In genomic region chr3:119342176-119342575, GRCh38 we compare ENCODE assay signal across 16 cellular contexts. TPM values are rescaled to one million over a fixed set of nuclear protein-coding genes. Genes with fewer than 3 reads are reported as not detected.
DNase-seq lines count a peak whose midpoint lies in the region; ATAC-seq and TF ChIP-seq lines count a peak whose summit lies in the region.
"Had no signal": no experiment of that assay in that cellular context is flagged by ENCODE, and none has a peak within 500 bp of the region (broad histone marks: within the 10 kb centered on the region; RNA-seq: fewer than 3 reads in every experiment).

No MANE protein-coding gene starts in this region.

- H3K27me3 ChIP-seq in neural progenitor cell (no peaks in the 10 kb centered on the region), adrenal gland (peaks cover 11% of the 10 kb centered on the region), lower lobe of right lung (ENCODE audit: low read depth) (no peaks in the 10 kb centered on the region)
- H3K27me3 ChIP-seq: BE2C had no signal

- intact Hi-C loops in adrenal gland (cut with DNase I) = no loop called here
- intact Hi-C loops in lower lobe of right lung (cut with DNase I) = no loop called here

- H3K4me3 Mint-ChIP-seq in WTC11 (no peak overlapping the region), neural progenitor cell (no peak overlapping the region)
- no peak overlapping the region for H3K4me3 Mint-ChIP-seq in naive thymus-derived CD8-positive, alpha-beta T cell
- H3K4me3 Mint-ChIP-seq: CD4-positive, CD25-positive, alpha-beta regulatory T cell; CD8-positive, alpha-beta memory T cell; H9 had no signal

- H3K36me3 ChIP-seq in neural progenitor cell = no peaks in the 10 kb centered on the region
- H3K36me3 ChIP-seq in adrenal gland (replicated peaks in 1 of 2) = no peaks in the 10 kb centered on the region
- no peaks in the 10 kb centered on the region for H3K36me3 ChIP-seq in lower lobe of right lung
- H3K36me3 ChIP-seq: BE2C had no signal

- TF ChIP-seq CTCF in WTC11 (IDR thresholded peaks at IDR 0.05) (no peak), fibroblast of mammary gland (conservative IDR thresholded peaks at IDR 0.05; ENCODE audit: control insufficient read depth, insufficient read depth, low read depth, low read length) (no peak), neural progenitor cell (IDR thresholded peaks at IDR 0.05) (no peak), adrenal gland (IDR thresholded peaks at IDR 0.05) (no peak), lower lobe of right lung (IDR thresholded peaks at IDR 0.05) (no peak)

- H3K27me3 Mint-ChIP-seq in WTC11 (ENCODE audit: low read depth) (peaks cover 27% of the 10 kb centered on the region), neural progenitor cell (ENCODE audit: insufficient read depth, low read depth) (peaks cover 10% of the 10 kb centered on the region)
- H3K27me3 Mint-ChIP-seq in naive thymus-derived CD8-positive, alpha-beta T cell = no peaks in the 10 kb centered on the region
- H3K27me3 Mint-ChIP-seq: CD4-positive, CD25-positive, alpha-beta regulatory T cell; CD8-positive, alpha-beta memory T cell had no signal

- no peak overlapping the region for H3K9ac ChIP-seq in neural progenitor cell
- H3K9ac ChIP-seq: KMS-11 had no signal

- H3K9me3 ChIP-seq in neural progenitor cell (ENCODE audit: low read depth) (no peaks in the 10 kb centered on the region), adrenal gland (replicated peaks in 1 of 3) (no peaks in the 10 kb centered on the region), lower lobe of right lung (no peaks in the 10 kb centered on the region)
- H3K9me3 ChIP-seq: Caco-2 had no signal

- H3K4me3 ChIP-seq in fibroblast of mammary gland (ENCODE audit: control insufficient read depth, low read depth, low read length) (no peak overlapping the region), neural progenitor cell (no peak overlapping the region), adrenal gland (no peak overlapping the region), lower lobe of right lung (no peak overlapping the region)

- no peak for ATAC-seq in WTC11
- no peak for ATAC-seq in lower lobe of right lung
- ATAC-seq in naive thymus-derived CD8-positive, alpha-beta T cell = no peak

- H3K4me1 ChIP-seq in neural progenitor cell (peaks cover 25% of the 10 kb centered on the region), adrenal gland (replicated peaks in 1 of 2) (no peaks in the 10 kb centered on the region), lower lobe of right lung (peaks cover 31% of the 10 kb centered on the region)

- DNase-seq in GM03348 (ENCODE audit: low spot score) = peak; percentile 50
- no peak for DNase-seq in WTC11 (ENCODE audit: low spot score)
- peak; percentile 35 for DNase-seq in fibroblast of mammary gland (ENCODE audit: low read depth)
- no peak for DNase-seq in neural progenitor cell (ENCODE audit: low spot score)
- no peak for DNase-seq in cerebellum (ENCODE audit: low spot score)
- no peak for DNase-seq in adrenal gland
- no peak for DNase-seq in lower lobe of right lung
- DNase-seq in naive thymus-derived CD8-positive, alpha-beta T cell = no peak
- DNase-seq: BE2C; C1 segment of cervical spinal cord; Caco-2; CD4-positive, CD25-positive, alpha-beta regulatory T cell; CD8-positive, alpha-beta memory T cell; H9 had no signal

- H3K79me2 ChIP-seq in neural progenitor cell (ENCODE audit: low read depth) = no peaks in the 10 kb centered on the region

- 92 to 100% (median 96%) methylated on average over 1 of the region's 1 CpG for WGBS in adrenal gland, 4 donors

- H3K27ac ChIP-seq in neural progenitor cell (no peak overlapping the region), adrenal gland (no peak overlapping the region), lower lobe of right lung (no peak overlapping the region)
- H3K27ac ChIP-seq: HL-60, KMS-11 had no signal

- H3K27ac Mint-ChIP-seq in WTC11 (peak overlapping the region; percentile 17; the same call in 1 of the 2 replicates), neural progenitor cell (peak overlapping the region; percentile 4)
- H3K27ac Mint-ChIP-seq in naive thymus-derived CD8-positive, alpha-beta T cell = no peak overlapping the region
- H3K27ac Mint-ChIP-seq: CD4-positive, CD25-positive, alpha-beta regulatory T cell; H9 had no signal

- H2AFZ ChIP-seq in neural progenitor cell (replicated peaks) = no peak overlapping the region

- H4K20me1 ChIP-seq in neural progenitor cell (ENCODE audit: low read depth) = no peaks in the 10 kb centered on the region

- H3K4me1 Mint-ChIP-seq in WTC11 (peaks cover 29% of the 10 kb centered on the region), neural progenitor cell (peaks cover 26% of the 10 kb centered on the region)
- peaks cover 0 to 7% (median 1%) of the 10 kb centered on the region in 4 donors for H3K4me1 Mint-ChIP-seq in naive thymus-derived CD8-positive, alpha-beta T cell
- H3K4me1 Mint-ChIP-seq: CD8-positive, alpha-beta memory T cell had no signal

- peaks cover 15% of the 10 kb centered on the region for H3F3A ChIP-seq in neural progenitor cell (ENCODE audit: low read depth)

- H3K9me3 Mint-ChIP-seq in WTC11 (peaks cover 4% of the 10 kb centered on the region), neural progenitor cell (peaks cover 4% of the 10 kb centered on the region)
- H3K9me3 Mint-ChIP-seq in naive thymus-derived CD8-positive, alpha-beta T cell = no peaks in the 10 kb centered on the region
- H3K9me3 Mint-ChIP-seq: CD4-positive, CD25-positive, alpha-beta regulatory T cell; CD8-positive, alpha-beta memory T cell had no signal

- no peak for TF ChIP-seq POLR2A in adrenal gland (IDR thresholded peaks at IDR 0.05)

- CTCF ChIA-PET in WTC11 (lab: Charles Lee) = no interaction called here

- peaks cover 6% of the 10 kb centered on the region for H3K36me3 Mint-ChIP-seq in WTC11
- H3K36me3 Mint-ChIP-seq in neural progenitor cell = peaks cover 5% of the 10 kb centered on the region
- peaks cover 0 to 2% (median 0%) of the 10 kb centered on the region in 3 donors for H3K36me3 Mint-ChIP-seq in naive thymus-derived CD8-positive, alpha-beta T cell

- POLR2A ChIA-PET in WTC11 (lab: Charles Lee) = no interaction called here
- POLR2A ChIA-PET in naive thymus-derived CD8-positive, alpha-beta T cell (lab: Charles Lee) = no interaction called here

- no peak overlapping the region for H3K4me2 ChIP-seq in neural progenitor cell
- H3K4me2 ChIP-seq: KMS-11 had no signal

TF ChIP-seq in WTC11, 78 proteins besides CTCF, POLR2A, EP300 and RAD21:
- TF ChIP-seq JAZF1 (CRISPR knock-in tag; IDR thresholded peaks at IDR 0.05) (no peak), ZNF396 (CRISPR knock-in tag; IDR thresholded peaks at IDR 0.05; ENCODE audit: borderline replicate concordance) (no peak), ZNF138 (CRISPR knock-in tag; conservative IDR thresholded peaks at IDR 0.05) (no peak), ZNF219 (CRISPR knock-in tag; IDR thresholded peaks at IDR 0.05; ENCODE audit: borderline replicate concordance) (no peak), FOXP1 (CRISPR knock-in tag; IDR thresholded peaks at IDR 0.05; ENCODE audit: borderline replicate concordance) (no peak)
- TF ChIP-seq, protein P1, sequence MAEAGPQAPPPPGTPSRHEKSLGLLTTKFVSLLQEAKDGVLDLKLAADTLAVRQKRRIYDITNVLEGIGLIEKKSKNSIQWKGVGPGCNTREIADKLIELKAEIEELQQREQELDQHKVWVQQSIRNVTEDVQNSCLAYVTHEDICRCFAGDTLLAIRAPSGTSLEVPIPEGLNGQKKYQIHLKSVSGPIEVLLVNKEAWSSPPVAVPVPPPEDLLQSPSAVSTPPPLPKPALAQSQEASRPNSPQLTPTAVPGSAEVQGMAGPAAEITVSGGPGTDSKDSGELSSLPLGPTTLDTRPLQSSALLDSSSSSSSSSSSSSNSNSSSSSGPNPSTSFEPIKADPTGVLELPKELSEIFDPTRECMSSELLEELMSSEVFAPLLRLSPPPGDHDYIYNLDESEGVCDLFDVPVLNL (CRISPR knock-in tag; IDR thresholded peaks at IDR 0.05; ENCODE audit: borderline replicate concordance, low read depth) = no peak

RNA-seq across cellular contexts. Expression of gene ARHGAP31, which starts 48.0 kb away (rescaled TPM):
- 3.7 to 7.2 TPM (median 4.2 TPM) in 3 replicates for total RNA-seq in WTC11 (2021)
- 0.13 and 0.34 TPM in 2 replicates for total RNA-seq in neural progenitor cell (ENCODE audit: low replicate concordance)
- 11.9 TPM for total RNA-seq in cerebellum
- 10 to 100 TPM in 5 of 8 donors, 1 to 10 TPM in 3; 5.9 to 21.8 (median 11.6) TPM for total RNA-seq in adrenal gland
- polyA plus RNA-seq in adrenal gland = 1 to 10 TPM; 2.9 to 4.6 (median 4.3) TPM
- 100 TPM for total RNA-seq in lower lobe of right lung
- total RNA-seq in naive thymus-derived CD8-positive, alpha-beta T cell = 1 to 10 TPM; 1.1 to 1.8 TPM
- 1 to 10 TPM in 2 of 3 donors, under 1 TPM in 1; 0.32 to 2.3 (median 1.6) TPM for polyA plus RNA-seq in naive thymus-derived CD8-positive, alpha-beta T cell

Comparison
In these comparisons a context has a peak if more than half of its experiments do, and no peak if none do; other contexts are left out.
1. DNase-seq: peak in GM03348 (single experiment) and fibroblast of mammary gland (single experiment); none in WTC11 (single experiment), neural progenitor cell (single experiment), cerebellum (single experiment), adrenal gland (0 of 7), lower lobe of right lung (single experiment) and naive thymus-derived CD8-positive, alpha-beta T cell (0 of 10).
2. H3K27ac Mint-ChIP-seq: peak in WTC11 (single experiment) and neural progenitor cell (single experiment); none in naive thymus-derived CD8-positive, alpha-beta T cell (0 of 10).